8 cellular contexts compared by ENCODE assay signal in genomic region chr2:96267159-96267971, GRCh38.
DNase-seq lines count a peak whose midpoint lies in the region; ATAC-seq lines count a peak whose summit lies in the region.

No MANE protein-coding gene starts in this region.

- DNase-seq in AG08395 (ENCODE audit: low spot score): peak; percentile 24
- peak; percentile 21 for DNase-seq in GM19240 (ENCODE audit: insufficient read length, low spot score)
- DNase-seq in OCI-M1 (lab: John Stamatoyannopoulos, UW): peak; percentile 45
- peak; percentile 37 for DNase-seq in activated gamma-delta T cell treated with Interleukin-2 at 50 U/mL for 16 hours
- DNase-seq in iPS-NIHi11 (ENCODE audit: low spot score): peak; percentile 64
- peak in 2 of 3 experiments; percentile 10 to 21 for DNase-seq in stimulated activated CD4-positive, alpha-beta T cell treated with anti-CD3 and anti-CD28 coated beads, TNF-alpha, amount 100 ng/mL, for 4 hours (ENCODE audit: low read depth in 3 of 3)
- no peak for DNase-seq in NCI-H187 (lab: John Stamatoyannopoulos, UW)

- ATAC-seq in HG02678 (IDR thresholded peaks at IDR 0.05; ENCODE audit: unreplicated experiment): no peak

Comparison
In these comparisons a context has a peak if more than half of its experiments do, and no peak if none do; other contexts are left out.
1. DNase-seq: peak in AG08395 (single experiment), GM19240 (single experiment), OCI-M1 (single experiment), activated gamma-delta T cell treated with Interleukin-2 at 50 U/mL for 16 hours (single experiment), iPS-NIHi11 (single experiment) and stimulated activated CD4-positive, alpha-beta T cell treated with anti-CD3 and anti-CD28 coated beads, TNF-alpha, amount 100 ng/mL, for 4 hours (2 of 3); none in NCI-H187 (0 of 2).